ENCODE assay signal across 8 cellular contexts in the genomic region with DNA sequence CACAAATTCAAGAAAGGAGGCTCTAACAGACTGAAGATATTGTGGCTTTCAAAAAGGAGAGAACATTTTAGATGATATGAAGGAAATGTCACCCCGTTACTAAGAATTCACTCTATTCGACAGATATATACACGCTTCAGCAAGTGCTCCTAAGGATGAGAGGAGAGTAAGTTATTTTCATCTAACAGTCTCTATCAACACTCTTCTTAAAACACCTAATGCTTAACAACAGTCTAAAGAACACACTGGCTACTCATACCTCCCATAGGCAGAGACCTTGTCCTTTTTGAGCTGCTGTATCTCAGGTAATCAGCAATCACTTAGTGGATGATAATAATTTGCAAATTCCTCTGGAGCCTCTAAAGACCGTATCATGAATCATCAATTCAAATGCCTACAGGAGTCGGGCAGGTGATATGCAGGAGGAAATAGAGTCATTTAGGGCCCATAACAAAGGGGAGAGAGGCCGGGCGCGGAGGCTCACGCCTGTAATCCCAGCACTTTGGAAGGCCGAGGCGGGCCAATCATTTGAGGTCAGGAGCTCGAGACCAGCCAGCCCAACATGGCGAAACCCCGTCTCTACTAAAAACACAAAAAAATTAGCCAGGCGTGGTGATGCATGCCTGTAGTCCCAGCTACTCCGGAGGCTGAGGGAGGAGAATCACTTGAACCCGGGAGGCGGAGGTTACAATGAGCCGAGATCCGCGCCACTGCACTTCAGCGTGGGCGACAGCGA. TPM values are rescaled to one million over a fixed set of nuclear protein-coding genes. Genes with fewer than 3 reads are reported as not detected.
DNase-seq lines count a peak whose midpoint lies in the region; ATAC-seq and TF ChIP-seq lines count a peak whose summit lies in the region.

No MANE protein-coding gene starts in this region.

- peaks cover 18% of the 10 kb centered on the region for H3K4me1 ChIP-seq in mucosa of descending colon (ENCODE audit: low read depth)
- H3K4me1 ChIP-seq in thyroid gland, result peaks cover 24 to 31% of the 10 kb centered on the region in 2 donors

- H3K27ac ChIP-seq in dorsolateral prefrontal cortex, result peak overlapping the region in 57 of 59 donors; percentile 29 to 99 (median 96)
- peak overlapping the region; percentile 96 to 100 (median 99) for H3K27ac ChIP-seq in thyroid gland

- DNase-seq in activated naive CD4-positive, alpha-beta T cell treated with Interleukin-2 at 50 U/mL for 16 hours, result peak; percentile 39
- DNase-seq in activated naive CD4-positive, alpha-beta T cell (lab: John Stamatoyannopoulos, UW), result no peak
- DNase-seq in SW480 (ENCODE audit: low spot score), result peak; percentile 39
- peak in 1 of 10 donors; percentile 5 for DNase-seq in dorsolateral prefrontal cortex
- DNase-seq in mucosa of descending colon, result peak; percentile 55 to 62 (median 59)
- peak; percentile 24 for DNase-seq in thyroid gland
- DNase-seq in A172 (ENCODE audit: low spot score), result no peak

- WGBS in thyroid gland, 2 donors, result 11 to 15% methylated on average over 24 of the region's 24 CpGs

- H3K27me3 ChIP-seq in dorsolateral prefrontal cortex (no peaks in the 10 kb centered on the region), thyroid gland (no peaks in the 10 kb centered on the region)

- H3K4me3 ChIP-seq in dorsolateral prefrontal cortex, result peak overlapping the region; percentile 68 to 99 (median 91)
- H3K4me3 ChIP-seq in mucosa of descending colon, result peak overlapping the region; percentile 36
- peak overlapping the region; percentile 41 to 84 (median 62) for H3K4me3 ChIP-seq in thyroid gland (replicated peaks in 1 of 3)

- ATAC-seq in HG03175 (IDR thresholded peaks at IDR 0.05; ENCODE audit: unreplicated experiment) (peak; percentile 10), mucosa of descending colon (peak; percentile 37)

- H3K36me3 ChIP-seq in mucosa of descending colon (ENCODE audit: low read depth) (no peaks in the 10 kb centered on the region), thyroid gland (no peaks in the 10 kb centered on the region)

- TF ChIP-seq CTCF in dorsolateral prefrontal cortex (IDR thresholded peaks at IDR 0.05 in 54 of 56, conservative IDR thresholded peaks at IDR 0.05 in 2 of 56; ENCODE audit: low read depth in 1 of 56, partially characterized antibody in 56 of 56) (no peak), mucosa of descending colon (IDR thresholded peaks at IDR 0.05) (no peak), thyroid gland (IDR thresholded peaks at IDR 0.05) (no peak)

- TF ChIP-seq POLR2A in thyroid gland (IDR thresholded peaks at IDR 0.05), result no peak

- intact Hi-C loops in dorsolateral prefrontal cortex (cut with DNase I) (loop anchor here (5.0 to 10.0 kb wide), 6 partner anchors 46 to 746 kb away; partner anchors contain the start of genes KIAA1958 (in 2 of the 2), DNAJC25 (in 1 of the 2) and PTBP3 (in 1 of the 2)), mucosa of descending colon (cut with DNase I, micrococcal nuclease) (no loop called here), thyroid gland (cut with DNase I) (loop anchor here (10.0 kb wide), 1 partner anchor 106 kb away; the partner anchor contains the start of gene KIAA1958)

- H3K9me3 ChIP-seq in mucosa of descending colon (no peaks in the 10 kb centered on the region), thyroid gland (no peaks in the 10 kb centered on the region)

RNA-seq across cellular contexts. Expression of gene HSDL2, which starts 1.3 kb away (rescaled TPM):
- total RNA-seq in dorsolateral prefrontal cortex (10 to 100 TPM; 20.7 to 71.5 (median 37.1) TPM), mucosa of descending colon (10 to 100 TPM; 35.7 to 40.8 (median 38.1) TPM), thyroid gland (10 to 100 TPM; 37.8 to 54.8 (median 43.8) TPM)
- total RNA-seq in A172 (2014; rRNA removed; shearing (Covaris generic)), result 19.5 and 23.2 TPM in 2 replicates

RNA-seq across cellular contexts. Expression of gene PTBP3, which starts 45.2 kb away (rescaled TPM):
- total RNA-seq in dorsolateral prefrontal cortex (10 to 100 TPM; 17.5 to 75.7 (median 38.8) TPM), mucosa of descending colon (100 to 1,000 TPM in 2 of 3 donors, 10 to 100 TPM in 1; 69.3 to 132 (median 125) TPM), thyroid gland (10 to 100 TPM; 33.7 to 89.1 (median 42.4) TPM)
- total RNA-seq in A172 (2014; rRNA removed; shearing (Covaris generic)), result 24.4 and 26.2 TPM in 2 replicates

Comparison
In these comparisons a context has a peak if more than half of its experiments do, and no peak if none do; other contexts are left out.
1. DNase-seq: peak in activated naive CD4-positive, alpha-beta T cell treated with Interleukin-2 at 50 U/mL for 16 hours (single experiment), SW480 (single experiment), mucosa of descending colon (3 of 3) and thyroid gland (2 of 2); none in activated naive CD4-positive, alpha-beta T cell (0 of 4) and A172 (single experiment).
2. H3K4me3 ChIP-seq: peak in every context shown above with its lines; median percentile 91 in dorsolateral prefrontal cortex; 62 in thyroid gland; 36 in mucosa of descending colon.
3. intact Hi-C loops: an anchor here in dorsolateral prefrontal cortex (5.0 to 10.0 kb wide) and thyroid gland (10.0 kb wide); none called in mucosa of descending colon.